11 cellular contexts compared by ENCODE assay signal in genomic region chr9:95088421-95089161, GRCh38.
DNase-seq lines count a peak whose midpoint lies in the region; ATAC-seq and TF ChIP-seq lines count a peak whose summit lies in the region.
"Had no signal": no experiment of that assay in that cellular context is flagged by ENCODE, and none has a peak within 500 bp of the region (broad histone marks: within the 10 kb centered on the region; RNA-seq: fewer than 3 reads in every experiment).

No MANE protein-coding gene starts in this region.

- TF ChIP-seq CTCF in gastrocnemius medialis (IDR thresholded peaks at IDR 0.05 in 4 of 5, conservative IDR thresholded peaks at IDR 0.05 in 1 of 5) = no peak

- in situ Hi-C loops in gastrocnemius medialis (cut with MboI; ENCODE audit: low sequenced_read_pairs in 4 of 4) = no loop called here

- peaks cover 86% of the 10 kb centered on the region in 2 donors for H3K4me1 ChIP-seq in gastrocnemius medialis

- DNase-seq in COLO829 (ENCODE audit: low spot score) (peak; percentile 48), SW480 (ENCODE audit: low spot score) (peak; percentile 67), gastrocnemius medialis (peak in 1 of 2 donors; percentile 25), cerebellar cortex (ENCODE audit: low spot score) (no peak), NCI-H2227 treated with DMSO at 0.1 percent for 48 hours (lab: John Stamatoyannopoulos, UW) (no peak), NCI-H510A (lab: John Stamatoyannopoulos, UW) (no peak)
- DNase-seq: activated naive CD8-positive, alpha-beta T cell treated with anti-CD3 and anti-CD28 coated beads, Interleukin-2, amount 50 U/mL, for 24 hours; BE2C; naive B cell had no signal

- TF ChIP-seq POLR2A in gastrocnemius medialis (IDR thresholded peaks at IDR 0.05) = no peak

- no peaks in the 10 kb centered on the region for H3K9me3 ChIP-seq in gastrocnemius medialis
- H3K9me3 ChIP-seq: BE2C had no signal

- H3K27me3 ChIP-seq in layer of hippocampus (ENCODE audit: control insufficient read depth, insufficient read depth, low read length) (no peaks in the 10 kb centered on the region), gastrocnemius medialis (no peaks in the 10 kb centered on the region)
- H3K27me3 ChIP-seq: BE2C had no signal

- H3K4me3 ChIP-seq in gastrocnemius medialis = no peak overlapping the region

- ATAC-seq in gastrocnemius medialis = no peak
- no peak for ATAC-seq in HG02588 (IDR thresholded peaks at IDR 0.05; ENCODE audit: unreplicated experiment)
- ATAC-seq: activated naive CD8-positive, alpha-beta T cell treated with anti-CD3 and anti-CD28 coated beads, Interleukin-2, amount 50 U/mL, for 24 hours had no signal

- H3K27ac ChIP-seq in layer of hippocampus (ENCODE audit: low read depth, low read length) (peak overlapping the region; percentile 85), gastrocnemius medialis (peak overlapping the region; percentile 87 to 96 (median 90))

- H3K36me3 ChIP-seq in gastrocnemius medialis = peaks cover 0 to 5% of the 10 kb centered on the region in 2 donors

- intact Hi-C loops in gastrocnemius medialis (cut with DNase I; ENCODE audit: low total_unique reads) = no loop called here

Comparison
In these comparisons a context has a peak if more than half of its experiments do, and no peak if none do; other contexts are left out.
1. DNase-seq: peak in COLO829 (single experiment) and SW480 (single experiment); none in cerebellar cortex (single experiment), NCI-H2227 treated with DMSO at 0.1 percent for 48 hours (single experiment) and NCI-H510A (single experiment).